In the genomic region with DNA sequence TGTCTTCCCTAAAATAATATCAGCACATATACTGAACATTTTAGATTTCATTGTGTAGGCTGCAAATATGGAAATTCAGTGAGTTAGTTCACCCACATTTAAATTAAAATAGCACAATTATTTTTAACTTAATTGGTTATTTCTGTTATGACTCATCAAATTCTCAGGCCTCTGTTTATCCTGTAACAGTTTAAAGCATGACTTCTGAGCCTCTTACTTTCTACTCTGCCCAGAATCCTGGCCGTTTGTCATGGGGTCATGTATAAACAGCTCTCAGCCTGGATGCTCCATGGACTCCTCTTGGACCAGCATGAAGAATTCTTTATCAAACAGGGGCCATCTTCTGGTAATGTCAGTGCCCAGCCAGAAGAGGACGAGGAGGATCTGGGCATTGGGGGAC, we compare ENCODE assay signal across 3 cellular contexts.
A peak's percentile ranks its signal among the peaks of the same experiment; 100 is the strongest.
TF ChIP-seq lines count a peak whose summit lies in the region.

No MANE protein-coding gene starts in this region.

TF ChIP-seq in A549, 52 proteins besides CTCF, POLR2A, EP300 and RAD21:
- TF ChIP-seq BHLHE40 (IDR thresholded peaks at IDR 0.05; ENCODE audit: low read depth, low read length) = no peak
- TF ChIP-seq MAFK (IDR thresholded peaks at IDR 0.05; ENCODE audit: partially characterized antibody) = peak; percentile 4
- no peak for TF ChIP-seq FOSB (CRISPR knock-in tag; IDR thresholded peaks at IDR 0.05)
- TF ChIP-seq HOXB5 (CRISPR knock-in tag; IDR thresholded peaks at IDR 0.05) = no peak
- no peak for TF ChIP-seq TP53 (CRISPR knock-in tag; IDR thresholded peaks at IDR 0.05)
- TF ChIP-seq EHMT2 (IDR thresholded peaks at IDR 0.05; ENCODE audit: low read depth) = no peak
- TF ChIP-seq HOXB13 (CRISPR knock-in tag; IDR thresholded peaks at IDR 0.05; ENCODE audit: low read depth) = no peak
- TF ChIP-seq MYC (IDR thresholded peaks at IDR 0.05; ENCODE audit: borderline replicate concordance, low read length) = no peak
- no peak for TF ChIP-seq FOXS1 (CRISPR knock-in tag; IDR thresholded peaks at IDR 0.05)
- TF ChIP-seq CBX8 (IDR thresholded peaks at IDR 0.05) = no peak
- TF ChIP-seq, protein P1, sequence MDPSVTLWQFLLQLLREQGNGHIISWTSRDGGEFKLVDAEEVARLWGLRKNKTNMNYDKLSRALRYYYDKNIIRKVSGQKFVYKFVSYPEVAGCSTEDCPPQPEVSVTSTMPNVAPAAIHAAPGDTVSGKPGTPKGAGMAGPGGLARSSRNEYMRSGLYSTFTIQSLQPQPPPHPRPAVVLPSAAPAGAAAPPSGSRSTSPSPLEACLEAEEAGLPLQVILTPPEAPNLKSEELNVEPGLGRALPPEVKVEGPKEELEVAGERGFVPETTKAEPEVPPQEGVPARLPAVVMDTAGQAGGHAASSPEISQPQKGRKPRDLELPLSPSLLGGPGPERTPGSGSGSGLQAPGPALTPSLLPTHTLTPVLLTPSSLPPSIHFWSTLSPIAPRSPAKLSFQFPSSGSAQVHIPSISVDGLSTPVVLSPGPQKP (IDR thresholded peaks at IDR 0.05; ENCODE audit: low read depth, low read length) = no peak
- no peak for TF ChIP-seq FOSL2 (IDR thresholded peaks at IDR 0.05)
- TF ChIP-seq FOSL2 (CRISPR knock-in tag; IDR thresholded peaks at IDR 0.05) = 0 out of 2 replicates have a peak, but pooled peaks have one; percentile 8
- TF ChIP-seq HEYL (CRISPR knock-in tag; IDR thresholded peaks at IDR 0.05) = no peak
- TF ChIP-seq HDAC2 (IDR thresholded peaks at IDR 0.05) = no peak
- no peak for TF ChIP-seq RFX5 (IDR thresholded peaks at IDR 0.05)
- no peak for TF ChIP-seq KDM1A (IDR thresholded peaks at IDR 0.05; ENCODE audit: low read depth)
- no peak for TF ChIP-seq MAZ (IDR thresholded peaks at IDR 0.05; ENCODE audit: borderline replicate concordance, low read depth, low read length)

TF ChIP-seq in GM23338, 12 proteins besides CTCF, POLR2A, EP300 and RAD21:
- TF ChIP-seq JUNB (IDR thresholded peaks at IDR 0.05; ENCODE audit: unreplicated experiment) = no peak
TF ChIP-seq in GM23338: peak in this region for 0.

TF ChIP-seq in GM12878, 131 proteins besides CTCF, POLR2A, EP300 and RAD21:
- no peak for TF ChIP-seq ZNF622 (IDR thresholded peaks at IDR 0.05)
- peak; percentile 19 for TF ChIP-seq MEF2B (IDR thresholded peaks at IDR 0.05; ENCODE audit: partially characterized antibody, poor library complexity, severe bottlenecking)
